28 cellular contexts compared by ENCODE assay signal in the genomic region with DNA sequence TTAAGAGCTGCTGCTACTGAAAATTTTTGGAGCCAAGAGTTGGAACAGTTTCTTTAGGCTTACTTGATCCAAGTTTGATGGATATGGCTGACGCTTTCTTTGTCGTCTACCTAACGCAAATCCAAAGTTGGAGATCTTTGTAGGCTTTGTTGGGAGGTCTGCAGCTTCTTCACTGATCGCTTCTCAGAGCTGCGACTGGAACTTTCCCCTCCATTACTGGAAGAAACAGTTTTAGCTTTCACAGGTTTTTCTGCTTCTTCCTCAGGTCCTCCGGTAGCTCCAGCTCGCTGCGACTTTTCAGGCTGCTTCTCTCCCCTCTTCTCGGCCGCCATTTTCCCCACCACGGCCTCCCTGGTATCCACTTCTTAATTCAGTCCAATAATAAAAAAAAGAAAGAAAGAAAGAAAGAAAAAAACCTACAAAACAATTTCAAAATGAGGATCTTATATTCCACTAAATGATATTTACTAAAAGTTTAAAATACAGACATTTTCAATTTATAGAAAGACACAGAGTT.
"Had no signal": no experiment of that assay in that cellular context is flagged by ENCODE, and none has a peak within 500 bp of the region (broad histone marks: within the 10 kb centered on the region; RNA-seq: fewer than 3 reads in every experiment).

No MANE protein-coding gene starts in this region.

- DNase-seq: activated CD4-positive, alpha-beta T cell treated with anti-CD3 and anti-CD28 coated beads for 1 hour; activated CD4-positive, alpha-beta T cell treated with anti-CD3 and anti-CD28 coated beads, Interleukin-2, amount 50 U/mL, for 1 hour; activated CD8-positive, alpha-beta memory T cell treated with anti-CD3 and anti-CD28 coated beads, Interleukin-2, amount 10 ng/mL, durations not matched to agents 7 days and 5 days; activated CD8-positive, alpha-beta T cell treated with anti-CD3 and anti-CD28 coated beads, Interleukin-2, amount 10 ng/mL, durations not matched to agents 7 days and 5 days; activated T-cell treated with anti-CD3 and anti-CD28 coated beads, Interleukin-2, amount 50 U/mL, for 48 hours; anterior cingulate cortex; cortex of kidney; foreskin fibroblast; head of caudate nucleus; hippocampal formation; kidney; left colon; naive thymus-derived CD8-positive, alpha-beta T cell; nucleus accumbens; stimulated activated CD4-positive, alpha-beta T cell treated with anti-CD3 and anti-CD28 coated beads, Interleukin-15, amount 100 ng/mL, for 24 hours; stimulated activated CD4-positive, alpha-beta T cell treated with anti-CD3 and anti-CD28 coated beads, Interleukin-2, amount 100 ng/mL, for 24 hours; stimulated activated naive B cell treated with anti-CD40 and anti-IgM and Interleukin-4, amounts not matched to agents 10 μg/mL and 1 μg/mL and 100 μg/mL, for 72 hours; stomach; T-helper 2 cell; tibial artery had no signal

- H3K36me3 ChIP-seq: cardiac muscle cell, right atrium auricular region, stomach, tibial artery had no signal

- H3K4me3 ChIP-seq: cardiac muscle cell, right atrium auricular region, stomach, tibial artery had no signal

- H3K4me3 Mint-ChIP-seq: activated CD8-positive, alpha-beta memory T cell treated with anti-CD3 and anti-CD28 coated beads, Interleukin-2, amount 10 ng/mL, durations not matched to agents 7 days and 5 days; activated CD8-positive, alpha-beta T cell treated with anti-CD3 and anti-CD28 coated beads, Interleukin-2, amount 10 ng/mL, durations not matched to agents 7 days and 5 days; brain; memory B cell; naive thymus-derived CD8-positive, alpha-beta T cell; neural crest cell; stimulated activated naive B cell treated with anti-CD40 and anti-IgM and Interleukin-4, amounts not matched to agents 10 μg/mL and 1 μg/mL and 100 μg/mL, for 72 hours had no signal

- H3K27ac ChIP-seq: cardiac muscle cell, right atrium auricular region, stomach, tibial artery had no signal

- H3K27me3 ChIP-seq: cardiac muscle cell, right atrium auricular region, stomach, tibial artery had no signal

- ATAC-seq: activated CD8-positive, alpha-beta memory T cell treated with anti-CD3 and anti-CD28 coated beads, Interleukin-2, amount 10 ng/mL, durations not matched to agents 7 days and 5 days; activated CD8-positive, alpha-beta T cell treated with anti-CD3 and anti-CD28 coated beads, Interleukin-2, amount 10 ng/mL, durations not matched to agents 7 days and 5 days; activated naive CD4-positive, alpha-beta T cell treated with anti-CD3 and anti-CD28 coated beads, Interleukin-2, amount 50 U/mL, for 72 hours; esophagus mucosa; left colon; naive thymus-derived CD8-positive, alpha-beta T cell; stimulated activated naive B cell treated with anti-CD40 and anti-IgM and Interleukin-4, amounts not matched to agents 10 μg/mL and 1 μg/mL and 100 μg/mL, for 72 hours had no signal

- H3K36me3 Mint-ChIP-seq: activated CD8-positive, alpha-beta memory T cell treated with anti-CD3 and anti-CD28 coated beads, Interleukin-2, amount 10 ng/mL, durations not matched to agents 7 days and 5 days; brain; memory B cell; stimulated activated naive B cell treated with anti-CD40 and anti-IgM and Interleukin-4, amounts not matched to agents 10 μg/mL and 1 μg/mL and 100 μg/mL, for 72 hours had no signal

- H3K4me1 ChIP-seq: right atrium auricular region, tibial artery had no signal

- H3K9me3 Mint-ChIP-seq: activated T-helper 2 cell treated with anti-CD3 and anti-CD28 coated beads, Interferon-gamma antibody, Interleukin-2, Interleukin-4, amounts not matched to agents 10 μg/mL and 5 μg/mL and 100 μg/mL, durations not matched to agents 14 hours and 24 hours and 36 hours; brain; memory B cell; naive thymus-derived CD8-positive, alpha-beta T cell; stimulated activated naive B cell treated with anti-CD40 and anti-IgM and Interleukin-4, amounts not matched to agents 10 μg/mL and 1 μg/mL and 100 μg/mL, for 72 hours had no signal

- H3K4me1 Mint-ChIP-seq: activated CD8-positive, alpha-beta memory T cell treated with anti-CD3 and anti-CD28 coated beads, Interleukin-2, amount 10 ng/mL, durations not matched to agents 7 days and 5 days; memory B cell; naive thymus-derived CD8-positive, alpha-beta T cell; stimulated activated naive B cell treated with anti-CD40 and anti-IgM and Interleukin-4, amounts not matched to agents 10 μg/mL and 1 μg/mL and 100 μg/mL, for 72 hours had no signal

- H3K27me3 Mint-ChIP-seq: activated CD8-positive, alpha-beta memory T cell treated with anti-CD3 and anti-CD28 coated beads, Interleukin-2, amount 10 ng/mL, durations not matched to agents 7 days and 5 days; memory B cell had no signal

- H3K27ac Mint-ChIP-seq: activated CD8-positive, alpha-beta memory T cell treated with anti-CD3 and anti-CD28 coated beads, Interleukin-2, amount 10 ng/mL, durations not matched to agents 7 days and 5 days; activated CD8-positive, alpha-beta T cell treated with anti-CD3 and anti-CD28 coated beads, Interleukin-2, amount 10 ng/mL, durations not matched to agents 7 days and 5 days; activated naive CD4-positive, alpha-beta T cell treated with anti-CD3 and anti-CD28 coated beads, Interleukin-2, amount 50 U/mL, for 72 hours; activated T-helper 2 cell treated with anti-CD3 and anti-CD28 coated beads, Interferon-gamma antibody, Interleukin-2, Interleukin-4, amounts not matched to agents 10 μg/mL and 5 μg/mL and 100 μg/mL, durations not matched to agents 14 hours and 24 hours and 36 hours; brain; memory B cell; naive thymus-derived CD8-positive, alpha-beta T cell; stimulated activated naive B cell treated with anti-CD40 and anti-IgM and Interleukin-4, amounts not matched to agents 10 μg/mL and 1 μg/mL and 100 μg/mL, for 72 hours had no signal

- H3K9me3 ChIP-seq: right atrium auricular region, stomach, tibial artery had no signal
